ENCODE assay signal across 25 cellular contexts in genomic region chr7:156397249-156397648, GRCh38.
"Had no signal": no experiment of that assay in that cellular context is flagged by ENCODE, and none has a peak within 500 bp of the region (broad histone marks: within the 10 kb centered on the region; RNA-seq: fewer than 3 reads in every experiment).

No MANE protein-coding gene starts in this region.

- H3K9me3 Mint-ChIP-seq: activated CD8-positive, alpha-beta T cell treated with anti-CD3 and anti-CD28 coated beads for 36 hours; activated naive CD4-positive, alpha-beta T cell treated with anti-CD3 and anti-CD28 coated beads, Interleukin-2, amount 50 U/mL, for 72 hours; activated naive CD8-positive, alpha-beta T cell treated with anti-CD3 and anti-CD28 coated beads, Interleukin-2, amount 50 U/mL, for 24 hours had no signal

- H3K27ac ChIP-seq: ascending aorta, body of pancreas, KMS-11, SJCRH30 had no signal

- H3K4me3 Mint-ChIP-seq: activated CD8-positive, alpha-beta T cell treated with anti-CD3 and anti-CD28 coated beads for 36 hours; activated naive CD8-positive, alpha-beta T cell treated with anti-CD3 and anti-CD28 coated beads, Interleukin-2, amount 50 U/mL, for 24 hours had no signal

- H3K9ac ChIP-seq: KMS-11, SK-N-SH had no signal

- H3K36me3 Mint-ChIP-seq: activated naive CD4-positive, alpha-beta T cell treated with anti-CD3 and anti-CD28 coated beads, Interleukin-2, amount 50 U/mL, for 72 hours had no signal

- H3K9me3 ChIP-seq: ascending aorta, body of pancreas, SJCRH30, SK-N-SH had no signal

- ATAC-seq: activated CD4-positive, CD25-positive, alpha-beta regulatory T cell treated with anti-CD3 and anti-CD28 coated beads, Interleukin-2, amount 50 U/mL, for 24 hours; activated CD8-positive, alpha-beta T cell treated with anti-CD3 and anti-CD28 coated beads for 36 hours; activated naive CD4-positive, alpha-beta T cell treated with anti-CD3 and anti-CD28 coated beads, Interleukin-2, amount 50 U/mL, for 72 hours; activated naive CD8-positive, alpha-beta T cell treated with anti-CD3 and anti-CD28 coated beads, Interleukin-2, amount 50 U/mL, for 24 hours; body of pancreas; Panc1; Right ventricle myocardium inferior had no signal

- H3K4me2 ChIP-seq: KMS-11, SK-N-SH had no signal

- H3K27ac Mint-ChIP-seq: activated CD8-positive, alpha-beta T cell treated with anti-CD3 and anti-CD28 coated beads for 36 hours; activated naive CD4-positive, alpha-beta T cell treated with anti-CD3 and anti-CD28 coated beads, Interleukin-2, amount 50 U/mL, for 72 hours; activated naive CD8-positive, alpha-beta T cell treated with anti-CD3 and anti-CD28 coated beads, Interleukin-2, amount 50 U/mL, for 24 hours had no signal

- H3K4me1 Mint-ChIP-seq: activated naive CD8-positive, alpha-beta T cell treated with anti-CD3 and anti-CD28 coated beads, Interleukin-2, amount 50 U/mL, for 24 hours had no signal

- H3K27me3 ChIP-seq: ascending aorta, body of pancreas had no signal

- H3K36me3 ChIP-seq: ascending aorta, SJCRH30 had no signal

- H3K4me1 ChIP-seq: ascending aorta, body of pancreas, SJCRH30 had no signal

- H3K9me2 ChIP-seq: SK-N-SH had no signal

- H3K4me3 ChIP-seq: ascending aorta, body of pancreas, SJCRH30 had no signal

- DNase-seq: activated CD4-positive, alpha-beta T cell treated with anti-CD3 and anti-CD28 coated beads for 4 hours; activated CD8-positive, alpha-beta memory T cell treated with anti-CD3 and anti-CD28 coated beads, Interleukin-2, amount 50 U/mL, for 4 hours; activated CD8-positive, alpha-beta T cell treated with anti-CD3 and anti-CD28 coated beads for 36 hours; activated naive CD4-positive, alpha-beta T cell; activated naive CD8-positive, alpha-beta T cell treated with anti-CD3 and anti-CD28 coated beads, Interleukin-2, amount 50 U/mL, for 24 hours; amniotic stem cell; body of pancreas; central memory CD4-positive, alpha-beta T cell; NCI-H1092; NCI-H1436 treated with DMSO at 0.1 percent for 48 hours; NCI-H1930; NCI-H446 treated with DMSO at 0.1 percent for 48 hours; NCI-H524 treated with DMSO at 0.1 percent for 48 hours; NK-92 treated with Interleukin-12 subunit alpha and Interleukin-12 subunit beta, amount 100 ng/mL, for 24 hours; OCI-M1; RPMI8226; SJCRH30; SK-N-SH; T-helper 1 cell had no signal
